Comparison of ENCODE assay signal across 19 cellular contexts in genomic region chr19:2423913-2424685, GRCh38. TPM values are rescaled to one million over a fixed set of nuclear protein-coding genes. Genes with fewer than 3 reads are reported as not detected.
A peak's percentile ranks its signal among the peaks of the same experiment; 100 is the strongest.
DNase-seq lines count a peak whose midpoint lies in the region; ATAC-seq and TF ChIP-seq lines count a peak whose summit lies in the region.
"Had no signal": no experiment of that assay in that cellular context is flagged by ENCODE, and none has a peak within 500 bp of the region (broad histone marks: within the 10 kb centered on the region; RNA-seq: fewer than 3 reads in every experiment).

No MANE protein-coding gene starts in this region.

- H2AFZ ChIP-seq in GM23338, result no peak overlapping the region

- H4K20me1 ChIP-seq in GM23338 (replicated peaks; ENCODE audit: insufficient read depth), result no peaks in the 10 kb centered on the region; the same call in 1 of the 2 replicates

- H3K9me3 ChIP-seq in iPS-18c (ENCODE audit: control insufficient read depth, insufficient read depth, low read length) (no peaks in the 10 kb centered on the region), psoas muscle (no peaks in the 10 kb centered on the region)
- H3K9me3 ChIP-seq: uterus had no signal

- peak overlapping the region; percentile 99 for H3K4me3 ChIP-seq in GM23338
- H3K4me3 ChIP-seq in iPS-18c (ENCODE audit: insufficient read depth, low read depth, low read length), result 0 out of 2 replicates have a peak overlapping the region, but pooled peaks have one; percentile 46
- no peak overlapping the region for H3K4me3 ChIP-seq in psoas muscle

- H3K27ac ChIP-seq in GM23338 (ENCODE audit: low read depth) (no peak overlapping the region), psoas muscle (peak overlapping the region; percentile 14)
- H3K27ac ChIP-seq: uterus had no signal

- CTCF ChIA-PET in WTC11 (lab: Charles Lee), result interaction anchor here (0.7 to 2.5 kb wide), 4 partner anchors 39 to 190 kb away, joined by 3 to 11 read pairs (median 5); no protein-coding TSS in a partner anchor

- POLR2A ChIA-PET in WTC11 (lab: Charles Lee), result interaction anchor here (1.3 kb wide), 1 partner anchor 52 kb away, joined by 3 read pairs; the partner anchor contains the start of gene GADD45B

- ATAC-seq in GM23338, result no peak
- no peak for ATAC-seq in WTC11
- ATAC-seq in psoas muscle, result no peak
- ATAC-seq in HG03460 (IDR thresholded peaks at IDR 0.05; ENCODE audit: unreplicated experiment), result no peak
- ATAC-seq in HG02973 (IDR thresholded peaks at IDR 0.05; ENCODE audit: unreplicated experiment), result no peak
- no peak for ATAC-seq in HG03432 (IDR thresholded peaks at IDR 0.05; ENCODE audit: unreplicated experiment)
- ATAC-seq: activated CD4-positive, CD25-positive, alpha-beta regulatory T cell treated with anti-CD3 and anti-CD28 coated beads, Interleukin-2, amount 50 U/mL, for 24 hours; activated naive CD4-positive, alpha-beta T cell treated with anti-CD3 and anti-CD28 coated beads, Interleukin-2, amount 50 U/mL, for 72 hours; activated T-cell treated with anti-CD3 and anti-CD28 coated beads, Interleukin-2, amount 50 U/mL, for 4 hours had no signal

- DNase-seq in GM23338 (ENCODE audit: low spot score) (no peak), WTC11 (ENCODE audit: low spot score) (no peak), psoas muscle (peak in 1 of 2 donors; percentile 50)
- DNase-seq in activated effector memory CD4-positive, alpha-beta T cell treated with anti-CD3 and anti-CD28 coated beads, Interleukin-2, amount 50 U/mL, for 16 hours, result no peak
- DNase-seq: activated T-cell treated with anti-CD3 and anti-CD28 coated beads, Interleukin-2, amount 50 U/mL, for 4 hours; CD4-positive, CD25-positive, alpha-beta regulatory T cell; dorsolateral prefrontal cortex; Kasumi-1; NCI-H1694 treated with DMSO at 0.1 percent for 48 hours; NCI-H526 treated with DMSO at 0.1 percent for 48 hours; nucleus accumbens; T1000; uterus had no signal

- H3K27ac Mint-ChIP-seq in GM23338, result no peak overlapping the region
- H3K27ac Mint-ChIP-seq in WTC11, result no peak overlapping the region
- H3K27ac Mint-ChIP-seq: activated naive CD4-positive, alpha-beta T cell treated with anti-CD3 and anti-CD28 coated beads, Interleukin-2, amount 50 U/mL, for 72 hours; CD4-positive, CD25-positive, alpha-beta regulatory T cell had no signal

- H3K4me3 Mint-ChIP-seq in GM23338, result peak overlapping the region; percentile 69; the same call in 2 of the 3 replicates
- no peak overlapping the region for H3K4me3 Mint-ChIP-seq in WTC11
- H3K4me3 Mint-ChIP-seq: activated T-cell treated with anti-CD3 and anti-CD28 coated beads, Interleukin-2, amount 50 U/mL, for 4 hours had no signal

- WGBS in psoas muscle, 3 donors, result 88 to 90% (median 89%) methylated on average over 39 to 46 of the region's 46 CpGs

- H3K27me3 ChIP-seq in GM23338 (ENCODE audit: insufficient read depth) (no peaks in the 10 kb centered on the region), psoas muscle (ENCODE audit: insufficient read depth in 3 of 3, low read length in 2 of 3) (no peaks in the 10 kb centered on the region)
- H3K27me3 ChIP-seq: dorsolateral prefrontal cortex, uterus had no signal

- H3K4me1 ChIP-seq in GM23338 (ENCODE audit: insufficient read depth), result peaks cover 14% of the 10 kb centered on the region
- peaks cover 36% of the 10 kb centered on the region for H3K4me1 ChIP-seq in psoas muscle

- no peak for TF ChIP-seq CTCF in GM23338 (conservative IDR thresholded peaks at IDR 0.05; ENCODE audit: low read depth in 2 of 2)
- no peak for TF ChIP-seq CTCF in WTC11 (IDR thresholded peaks at IDR 0.05)
- no peak for TF ChIP-seq CTCF in psoas muscle (IDR thresholded peaks at IDR 0.05)

- peaks cover 6% of the 10 kb centered on the region for H3K9me3 Mint-ChIP-seq in GM23338
- no peaks in the 10 kb centered on the region for H3K9me3 Mint-ChIP-seq in WTC11
- H3K9me3 Mint-ChIP-seq: activated naive CD4-positive, alpha-beta T cell treated with anti-CD3 and anti-CD28 coated beads, Interleukin-2, amount 50 U/mL, for 72 hours; activated T-cell treated with anti-CD3 and anti-CD28 coated beads, Interleukin-2, amount 50 U/mL, for 4 hours; CD4-positive, CD25-positive, alpha-beta regulatory T cell had no signal

- intact Hi-C loops in psoas muscle (cut with DNase I), result no loop called here

- H3K79me2 ChIP-seq in GM23338 (replicated peaks; ENCODE audit: insufficient read depth), result peaks cover 21% of the 10 kb centered on the region

- peaks cover 18% of the 10 kb centered on the region; the same call in 1 of the 2 replicates for H3F3A ChIP-seq in GM23338 (replicated peaks; ENCODE audit: low read depth)

- H3K36me3 Mint-ChIP-seq in GM23338 (ENCODE audit: low read depth) (peaks cover 9% of the 10 kb centered on the region), WTC11 (no peaks in the 10 kb centered on the region)
- H3K36me3 Mint-ChIP-seq: CD4-positive, CD25-positive, alpha-beta regulatory T cell had no signal

- peaks cover 21% of the 10 kb centered on the region for H3K4me1 Mint-ChIP-seq in GM23338
- H3K4me1 Mint-ChIP-seq in WTC11, result peaks cover 24% of the 10 kb centered on the region

- H3K36me3 ChIP-seq in GM23338 (ENCODE audit: insufficient read depth) (no peaks in the 10 kb centered on the region), psoas muscle (ENCODE audit: insufficient read depth in 1 of 2, low read depth in 1 of 2) (peaks cover 0 to 16% of the 10 kb centered on the region in 2 donors)
- H3K36me3 ChIP-seq: uterus had no signal

- H3K27me3 Mint-ChIP-seq in GM23338 (ENCODE audit: insufficient read depth, low read depth, poor library complexity) (peaks cover 22% of the 10 kb centered on the region), WTC11 (ENCODE audit: low read depth) (peaks cover 12% of the 10 kb centered on the region)
- H3K27me3 Mint-ChIP-seq: CD4-positive, CD25-positive, alpha-beta regulatory T cell had no signal

- H3K9me2 ChIP-seq in GM23338 (ENCODE audit: insufficient read depth), result no peaks in the 10 kb centered on the region

- peak overlapping the region; percentile 95 for H3K4me2 ChIP-seq in GM23338

TF ChIP-seq in GM23338, 12 proteins besides CTCF, POLR2A, EP300 and RAD21:
- TF ChIP-seq CREB1 (CRISPR knock-in tag; IDR thresholded peaks at IDR 0.05; ENCODE audit: low read depth) (no peak), ETS1 (IDR thresholded peaks at IDR 0.05) (no peak), ZNF331 (CRISPR knock-in tag; IDR thresholded peaks at IDR 0.05; ENCODE audit: low read depth) (no peak)

TF ChIP-seq in WTC11, 78 proteins besides CTCF, POLR2A, EP300 and RAD21:
- TF ChIP-seq IRF2 (CRISPR knock-in tag; IDR thresholded peaks at IDR 0.05; ENCODE audit: borderline replicate concordance, low read depth) (no peak), ZNF263 (CRISPR knock-in tag; IDR thresholded peaks at IDR 0.05; ENCODE audit: low read depth) (0 out of 2 replicates have a peak, but pooled peaks have one; percentile 30)

RNA-seq across cellular contexts. Expression of gene TIMM13, which starts 3.3 kb away (rescaled TPM):
- total RNA-seq in GM23338 (2014; rRNA removed; shearing (Covaris generic)), result 118 and 140 TPM in 2 replicates
- polyA plus RNA-seq in GM23338 (2016; fragmentation: Nextera tagmentation; extraction: Ambion mirVana) (347 TPM in 2 replicates), psoas muscle (100 to 1,000 TPM in 2 of 3 donors, 10 to 100 TPM in 1; 83.6 to 254 (median 138) TPM)
- total RNA-seq in WTC11 (2021) (296 to 342 TPM (median 309 TPM) in 3 replicates), psoas muscle (100 to 1,000 TPM in 1 of 4 donors, 10 to 100 TPM in 3; 70.3 to 110 (median 92.2) TPM)

RNA-seq across cellular contexts. Expression of gene LMNB2, which starts 32.7 kb away (rescaled TPM):
- total RNA-seq in GM23338 (2014; rRNA removed; shearing (Covaris generic)), result 190 and 255 TPM in 2 replicates
- polyA plus RNA-seq in GM23338 (2016; fragmentation: Nextera tagmentation; extraction: Ambion mirVana) (40.1 and 40.9 TPM in 2 replicates), psoas muscle (10 to 100 TPM; 27.6 to 40.3 (median 38.1) TPM)
- total RNA-seq in WTC11 (2021) (204 to 216 TPM (median 212 TPM) in 3 replicates), psoas muscle (10 to 100 TPM; 11.4 to 28.6 (median 22.7) TPM)

RNA-seq across cellular contexts. Expression of gene GADD45B, which starts 51.8 kb away (rescaled TPM):
- 12.3 and 15.2 TPM in 2 replicates for total RNA-seq in GM23338 (2014; rRNA removed; shearing (Covaris generic))
- 15.8 and 16.6 TPM in 2 replicates for polyA plus RNA-seq in GM23338 (2016; fragmentation: Nextera tagmentation; extraction: Ambion mirVana)
- 17.9 to 27.5 TPM (median 23.2 TPM) in 3 replicates for total RNA-seq in WTC11 (2021)
- total RNA-seq in psoas muscle, result 10 to 100 TPM; 10.9 to 63.1 (median 25.6) TPM
- polyA plus RNA-seq in psoas muscle, result 10 to 100 TPM; 14.1 to 94.1 (median 19.3) TPM
